ENCODE assay signal across 14 cellular contexts in genomic region chr14:69664190-69664742, GRCh38. TPM values are rescaled to one million over a fixed set of nuclear protein-coding genes. Genes with fewer than 3 reads are reported as not detected.
DNase-seq lines count a peak whose midpoint lies in the region; ATAC-seq and TF ChIP-seq lines count a peak whose summit lies in the region.
"Had no signal": no experiment of that assay in that cellular context is flagged by ENCODE, and none has a peak within 500 bp of the region (broad histone marks: within the 10 kb centered on the region; RNA-seq: fewer than 3 reads in every experiment).

No MANE protein-coding gene starts in this region.

- peak overlapping the region; percentile 46 for H3K27ac Mint-ChIP-seq in activated naive CD4-positive, alpha-beta T cell treated with anti-CD3 and anti-CD28 coated beads for 36 hours
- H3K27ac Mint-ChIP-seq in activated naive CD8-positive, alpha-beta T cell treated with anti-CD3 and anti-CD28 coated beads, Interleukin-2, amount 50 U/mL, for 24 hours = peak overlapping the region; percentile 27
- H3K27ac Mint-ChIP-seq: dendritic cell treated with granulocyte-macrophage colony-stimulating factor and Interleukin-4, amounts not matched to agents 40 ng/mL and 50 ng/mL, for 4 days had no signal

- intact Hi-C loops in activated naive CD4-positive, alpha-beta T cell treated with anti-CD3 and anti-CD28 coated beads for 36 hours (cut with micrococcal nuclease) = no loop called here

- ATAC-seq in activated naive CD8-positive, alpha-beta T cell treated with anti-CD3 and anti-CD28 coated beads, Interleukin-2, amount 50 U/mL, for 24 hours = no peak

- no peak for TF ChIP-seq CTCF in tibial nerve (IDR thresholded peaks at IDR 0.05)

- H3K4me3 Mint-ChIP-seq in activated naive CD4-positive, alpha-beta T cell treated with anti-CD3 and anti-CD28 coated beads for 36 hours = no peak overlapping the region
- H3K4me3 Mint-ChIP-seq in activated naive CD8-positive, alpha-beta T cell treated with anti-CD3 and anti-CD28 coated beads, Interleukin-2, amount 50 U/mL, for 24 hours = no peak overlapping the region
- H3K4me3 Mint-ChIP-seq: dendritic cell treated with granulocyte-macrophage colony-stimulating factor and Interleukin-4, amounts not matched to agents 40 ng/mL and 50 ng/mL, for 4 days had no signal

- peak; percentile 13 to 50 for TF ChIP-seq EP300 in tibial nerve (IDR thresholded peaks at IDR 0.05)

- H3K4me1 ChIP-seq in muscle layer of colon (ENCODE audit: insufficient read depth, low read length) = peaks cover 63% of the 10 kb centered on the region
- H3K4me1 ChIP-seq in tibial nerve = peaks cover 3 to 89% (median 59%) of the 10 kb centered on the region in 4 donors

- H3K36me3 ChIP-seq in muscle layer of colon (ENCODE audit: insufficient read depth, low read length) = peaks cover 4% of the 10 kb centered on the region
- H3K36me3 ChIP-seq in tibial nerve = peaks cover 0 to 17% (median 0%) of the 10 kb centered on the region in 3 donors

- no peak overlapping the region for H3K9ac ChIP-seq in muscle layer of colon (ENCODE audit: low read length)

- no peaks in the 10 kb centered on the region for H3K9me3 Mint-ChIP-seq in activated naive CD4-positive, alpha-beta T cell treated with anti-CD3 and anti-CD28 coated beads for 36 hours
- no peaks in the 10 kb centered on the region for H3K9me3 Mint-ChIP-seq in activated naive CD8-positive, alpha-beta T cell treated with anti-CD3 and anti-CD28 coated beads, Interleukin-2, amount 50 U/mL, for 24 hours
- H3K9me3 Mint-ChIP-seq: dendritic cell treated with granulocyte-macrophage colony-stimulating factor and Interleukin-4, amounts not matched to agents 40 ng/mL and 50 ng/mL, for 4 days had no signal

- TF ChIP-seq POLR2A in tibial nerve (IDR thresholded peaks at IDR 0.05) = no peak

- CTCF ChIA-PET in activated naive CD4-positive, alpha-beta T cell treated with anti-CD3 and anti-CD28 coated beads for 36 hours (lab: Charles Lee) = no interaction called here

- no peak for DNase-seq in activated naive CD4-positive, alpha-beta T cell treated with anti-CD3 and anti-CD28 coated beads for 36 hours
- no peak for DNase-seq in activated naive CD4-positive, alpha-beta T cell treated with Interleukin-2 at 50 U/mL for 16 hours
- DNase-seq in activated naive CD8-positive, alpha-beta T cell treated with anti-CD3 and anti-CD28 coated beads, Interleukin-2, amount 50 U/mL, for 24 hours = no peak
- DNase-seq in tibial nerve (ENCODE audit: low spot score in 2 of 2) (no peak), NCI-H774 (lab: John Stamatoyannopoulos, UW) (no peak), NCI-H748 treated with DMSO at 0.1 percent for 48 hours (lab: John Stamatoyannopoulos, UW) (no peak), SK-N-DZ (ENCODE audit: low spot score) (no peak)
- DNase-seq: ACHN; activated CD8-positive, alpha-beta memory T cell treated with anti-CD3 and anti-CD28 coated beads, Interleukin-2, amount 50 U/mL, for 4 hours; amygdala; NCI-H82; trophoblast cell had no signal

- H3K9me3 ChIP-seq in muscle layer of colon (ENCODE audit: low read length) (no peaks in the 10 kb centered on the region), tibial nerve (no peaks in the 10 kb centered on the region)

- peak overlapping the region; percentile 65 for H3K27ac ChIP-seq in muscle layer of colon (ENCODE audit: low read depth, low read length)
- peak overlapping the region in 2 of 4 donors; percentile 67 to 82 for H3K27ac ChIP-seq in tibial nerve

- peaks cover 93% of the 10 kb centered on the region for H3K4me1 Mint-ChIP-seq in activated naive CD4-positive, alpha-beta T cell treated with anti-CD3 and anti-CD28 coated beads for 36 hours (ENCODE audit: low read depth)
- H3K4me1 Mint-ChIP-seq in activated naive CD8-positive, alpha-beta T cell treated with anti-CD3 and anti-CD28 coated beads, Interleukin-2, amount 50 U/mL, for 24 hours = peaks cover 93% of the 10 kb centered on the region

- H3K27me3 Mint-ChIP-seq in activated naive CD4-positive, alpha-beta T cell treated with anti-CD3 and anti-CD28 coated beads for 36 hours (ENCODE audit: low read depth) = no peaks in the 10 kb centered on the region
- no peaks in the 10 kb centered on the region for H3K27me3 Mint-ChIP-seq in activated naive CD8-positive, alpha-beta T cell treated with anti-CD3 and anti-CD28 coated beads, Interleukin-2, amount 50 U/mL, for 24 hours
- H3K27me3 Mint-ChIP-seq: dendritic cell treated with granulocyte-macrophage colony-stimulating factor and Interleukin-4, amounts not matched to agents 40 ng/mL and 50 ng/mL, for 4 days had no signal

- peaks cover 46% of the 10 kb centered on the region for H3K36me3 Mint-ChIP-seq in activated naive CD4-positive, alpha-beta T cell treated with anti-CD3 and anti-CD28 coated beads for 36 hours (ENCODE audit: low read depth)
- peaks cover 44% of the 10 kb centered on the region for H3K36me3 Mint-ChIP-seq in activated naive CD8-positive, alpha-beta T cell treated with anti-CD3 and anti-CD28 coated beads, Interleukin-2, amount 50 U/mL, for 24 hours (ENCODE audit: low read depth)

- H3K4me3 ChIP-seq in muscle layer of colon (ENCODE audit: low read depth in 1 of 2, low read length in 2 of 2) (no peak overlapping the region), tibial nerve (no peak overlapping the region)

- H3K27me3 ChIP-seq in muscle layer of colon (ENCODE audit: control insufficient read depth in 1 of 2, insufficient read depth in 2 of 2, low read length in 2 of 2) (no peaks in the 10 kb centered on the region), tibial nerve (no peaks in the 10 kb centered on the region)

- WGBS in tibial nerve, 2 donors = 72 to 81% methylated on average over 8 of the region's 8 CpGs

RNA-seq across cellular contexts. Expression of gene SUSD6, which starts 52.9 kb away (rescaled TPM):
- total RNA-seq in activated naive CD4-positive, alpha-beta T cell treated with anti-CD3 and anti-CD28 coated beads for 36 hours = 10 to 100 TPM; 66.6 to 69.7 TPM
- total RNA-seq in tibial nerve = 10 to 100 TPM; 54.4 to 66.3 (median 57.7) TPM
- polyA plus RNA-seq in SK-N-DZ (2014; cell fraction: cytosol; rRNA removed) = 1.9 and 2.3 TPM in 2 replicates
- polyA plus RNA-seq in SK-N-DZ (2014; cell fraction: nucleus; rRNA removed) = 1.8 and 6.1 TPM in 2 replicates
